ENCODE assay signal across 22 cellular contexts in genomic region chr10:61763778-61764177, GRCh38.
DNase-seq lines count a peak whose midpoint lies in the region; ATAC-seq and TF ChIP-seq lines count a peak whose summit lies in the region.
"Had no signal": no experiment of that assay in that cellular context is flagged by ENCODE, and none has a peak within 500 bp of the region (broad histone marks: within the 10 kb centered on the region; RNA-seq: fewer than 3 reads in every experiment).

No MANE protein-coding gene starts in this region.

- peaks cover 86% of the 10 kb centered on the region for H3K4me1 ChIP-seq in Loucy (ENCODE audit: insufficient read depth, low read length, poor library complexity, severe bottlenecking)

- H3K9me2 ChIP-seq in Loucy (replicated peaks; ENCODE audit: low read depth, low read length), result no peaks in the 10 kb centered on the region
- H3K9me2 ChIP-seq: SK-N-SH had no signal

- H3K27me3 ChIP-seq in Loucy (ENCODE audit: insufficient read depth, low read length, poor library complexity, severe bottlenecking), result no peaks in the 10 kb centered on the region

- peak overlapping the region; percentile 87 for H3K9ac ChIP-seq in Loucy (ENCODE audit: low read depth, low read length, poor library complexity, severe bottlenecking)
- H3K9ac ChIP-seq: SK-N-SH had no signal

- H3K27ac ChIP-seq in 22Rv1, result peak overlapping the region; percentile 83; the same call in 1 of the 2 replicates

- no peak for ATAC-seq in GM18511 (IDR thresholded peaks at IDR 0.05; ENCODE audit: unreplicated experiment)
- no peak for ATAC-seq in activated naive CD4-positive, alpha-beta T cell treated with anti-CD3 and anti-CD28 coated beads, Interleukin-2, amount 50 U/mL, for 72 hours
- ATAC-seq: T-cell had no signal

- H3K4me1 Mint-ChIP-seq in chondrocyte (ENCODE audit: low read depth), result peaks cover 27% of the 10 kb centered on the region

- no peaks in the 10 kb centered on the region for H3K36me3 ChIP-seq in Loucy (ENCODE audit: insufficient read depth, low read length)

- no peaks in the 10 kb centered on the region for H3K27me3 Mint-ChIP-seq in chondrocyte (ENCODE audit: low read depth)
- H3K27me3 Mint-ChIP-seq: B cell, T-cell had no signal

- no peak overlapping the region for H3K4me3 Mint-ChIP-seq in chondrocyte (ENCODE audit: unreplicated experiment)
- H3K4me3 Mint-ChIP-seq: B cell, T-cell had no signal

- DNase-seq in chondrocyte (ENCODE audit: low spot score) (no peak), renal cortical epithelial cell (ENCODE audit: low read depth) (peak; percentile 76), GDM1 (lab: John Stamatoyannopoulos, UW) (no peak)
- DNase-seq in activated naive CD4-positive, alpha-beta T cell treated with anti-CD3 and anti-CD28 coated beads, Interleukin-2, amount 50 U/mL, for 72 hours (ENCODE audit: low spot score in 2 of 2), result no peak
- no peak for DNase-seq in activated T-cell treated with anti-CD3 and anti-CD28 coated beads, Interleukin-2, amount 50 U/mL, for 48 hours
- DNase-seq: 8988T, Caco-2, GF-D8, HCEC 1CT, KBM-7, NCI-H1092, NCI-H146, NCI-H2029 treated with DMSO at 0.1 percent for 48 hours, NCI-H2171, RPMI8226, SHP77 treated with DMSO at 0.1 percent for 48 hours, SK-N-SH, T-cell had no signal

- no peak overlapping the region for H2AFZ ChIP-seq in Loucy (ENCODE audit: low read length)

- H3K79me2 ChIP-seq in Loucy (ENCODE audit: insufficient read depth, low read length), result no peaks in the 10 kb centered on the region

- H3K4me2 ChIP-seq in Loucy (ENCODE audit: low read depth, low read length, poor library complexity, severe bottlenecking), result peak overlapping the region; percentile 77
- H3K4me2 ChIP-seq: SK-N-SH had no signal

- H3K27ac Mint-ChIP-seq in chondrocyte (ENCODE audit: unreplicated experiment), result peak overlapping the region; percentile 68
- H3K27ac Mint-ChIP-seq in activated naive CD4-positive, alpha-beta T cell treated with anti-CD3 and anti-CD28 coated beads, Interleukin-2, amount 50 U/mL, for 72 hours, result no peak overlapping the region
- H3K27ac Mint-ChIP-seq: B cell had no signal

- H3F3A ChIP-seq in Loucy (ENCODE audit: low read depth), result peaks cover 29% of the 10 kb centered on the region

- no peak overlapping the region for H3K4me3 ChIP-seq in Loucy (ENCODE audit: low read length, poor library complexity, severe bottlenecking)

- TF ChIP-seq CTCF in 22Rv1 (IDR thresholded peaks at IDR 0.05) (no peak), Loucy (conservative IDR thresholded peaks at IDR 0.05; ENCODE audit: low read length) (no peak), chondrocyte (IDR thresholded peaks at IDR 0.05) (no peak)

- no peaks in the 10 kb centered on the region for H3K36me3 Mint-ChIP-seq in chondrocyte (ENCODE audit: low read depth)
- peaks cover 0 to 25% of the 10 kb centered on the region in 2 donors for H3K36me3 Mint-ChIP-seq in activated naive CD4-positive, alpha-beta T cell treated with anti-CD3 and anti-CD28 coated beads, Interleukin-2, amount 50 U/mL, for 72 hours
- H3K36me3 Mint-ChIP-seq: T-cell had no signal

- no peaks in the 10 kb centered on the region for H3K9me3 ChIP-seq in Loucy (ENCODE audit: insufficient read depth, low read depth, low read length)
- H3K9me3 ChIP-seq: Caco-2, SK-N-SH had no signal

- no peaks in the 10 kb centered on the region for H4K20me1 ChIP-seq in Loucy (ENCODE audit: insufficient read depth, low read length, poor library complexity, severe bottlenecking)

- H3K9me3 Mint-ChIP-seq in chondrocyte (ENCODE audit: low read depth), result peaks cover 7% of the 10 kb centered on the region
- H3K9me3 Mint-ChIP-seq in activated naive CD4-positive, alpha-beta T cell treated with anti-CD3 and anti-CD28 coated beads, Interleukin-2, amount 50 U/mL, for 72 hours, result peaks cover 3 to 14% of the 10 kb centered on the region in 2 donors
